1 cellular context compared by ENCODE assay signal in genomic region chr11:111879637-111879960, GRCh38.
TF ChIP-seq lines count a peak whose summit lies in the region.

No MANE protein-coding gene starts in this region.

TF ChIP-seq in HepG2, 621 proteins besides CTCF, POLR2A, EP300 and RAD21:
- TF ChIP-seq ZNF710 (CRISPR knock-in tag; IDR thresholded peaks at IDR 0.05; ENCODE audit: borderline replicate concordance) (0 out of 2 replicates have a peak, but pooled peaks have one; percentile 7), MXD1 (CRISPR knock-in tag; IDR thresholded peaks at IDR 0.05) (0 out of 2 replicates have a peak, but pooled peaks have one; percentile 31), MED8 (CRISPR knock-in tag; IDR thresholded peaks at IDR 0.05; ENCODE audit: insufficient replicate concordance) (peak; percentile 9), ZNF234 (CRISPR knock-in tag; conservative IDR thresholded peaks at IDR 0.05) (no peak), ZNF33A (CRISPR knock-in tag; IDR thresholded peaks at IDR 0.05; ENCODE audit: borderline replicate concordance) (no peak), JUN (CRISPR knock-in tag; IDR thresholded peaks at IDR 0.05) (0 out of 2 replicates have a peak, but pooled peaks have one; percentile 1), ZFY (CRISPR knock-in tag; IDR thresholded peaks at IDR 0.05) (no peak), ZNF576 (CRISPR knock-in tag; IDR thresholded peaks at IDR 0.05) (0 out of 2 replicates have a peak, but pooled peaks have one; percentile 48), ZBTB20 (CRISPR knock-in tag; IDR thresholded peaks at IDR 0.05; ENCODE audit: borderline replicate concordance, low read depth) (no peak), BRF2 (CRISPR knock-in tag; IDR thresholded peaks at IDR 0.05) (no peak), NCOA5 (CRISPR knock-in tag; IDR thresholded peaks at IDR 0.05) (no peak), ZBTB39 (CRISPR knock-in tag; IDR thresholded peaks at IDR 0.05) (no peak), MTF1 (CRISPR knock-in tag; IDR thresholded peaks at IDR 0.05) (no peak), POLR2AphosphoS5 (IDR thresholded peaks at IDR 0.05; ENCODE audit: low read depth, low read length) (no peak), RBM39 (IDR thresholded peaks at IDR 0.05; ENCODE audit: low read depth, low read length, poor library complexity, severe bottlenecking) (no peak), ZNF207 (IDR thresholded peaks at IDR 0.05; ENCODE audit: borderline replicate concordance) (no peak), ZNF558 (CRISPR knock-in tag; IDR thresholded peaks at IDR 0.05; ENCODE audit: borderline replicate concordance) (no peak), GLI4 (CRISPR knock-in tag; IDR thresholded peaks at IDR 0.05; ENCODE audit: borderline replicate concordance) (0 out of 2 replicates have a peak, but pooled peaks have one; percentile 12), SNAI1 (CRISPR knock-in tag; IDR thresholded peaks at IDR 0.05; ENCODE audit: borderline replicate concordance) (peak; percentile 18; the same call in 1 of the 2 replicates), ZNF224 (CRISPR knock-in tag; IDR thresholded peaks at IDR 0.05) (0 out of 2 replicates have a peak, but pooled peaks have one; percentile 30), HNRNPH1 (optimal IDR thresholded peaks at IDR 0.05; ENCODE audit: low read depth, low read length) (no peak)
